In genomic region chr3:128993461-128994172, GRCh38 we compare ENCODE assay signal across 8 cellular contexts. TPM values are rescaled to one million over a fixed set of nuclear protein-coding genes. Genes with fewer than 3 reads are reported as not detected.
DNase-seq lines count a peak whose midpoint lies in the region; ATAC-seq lines count a peak whose summit lies in the region.

A gene with protein sequence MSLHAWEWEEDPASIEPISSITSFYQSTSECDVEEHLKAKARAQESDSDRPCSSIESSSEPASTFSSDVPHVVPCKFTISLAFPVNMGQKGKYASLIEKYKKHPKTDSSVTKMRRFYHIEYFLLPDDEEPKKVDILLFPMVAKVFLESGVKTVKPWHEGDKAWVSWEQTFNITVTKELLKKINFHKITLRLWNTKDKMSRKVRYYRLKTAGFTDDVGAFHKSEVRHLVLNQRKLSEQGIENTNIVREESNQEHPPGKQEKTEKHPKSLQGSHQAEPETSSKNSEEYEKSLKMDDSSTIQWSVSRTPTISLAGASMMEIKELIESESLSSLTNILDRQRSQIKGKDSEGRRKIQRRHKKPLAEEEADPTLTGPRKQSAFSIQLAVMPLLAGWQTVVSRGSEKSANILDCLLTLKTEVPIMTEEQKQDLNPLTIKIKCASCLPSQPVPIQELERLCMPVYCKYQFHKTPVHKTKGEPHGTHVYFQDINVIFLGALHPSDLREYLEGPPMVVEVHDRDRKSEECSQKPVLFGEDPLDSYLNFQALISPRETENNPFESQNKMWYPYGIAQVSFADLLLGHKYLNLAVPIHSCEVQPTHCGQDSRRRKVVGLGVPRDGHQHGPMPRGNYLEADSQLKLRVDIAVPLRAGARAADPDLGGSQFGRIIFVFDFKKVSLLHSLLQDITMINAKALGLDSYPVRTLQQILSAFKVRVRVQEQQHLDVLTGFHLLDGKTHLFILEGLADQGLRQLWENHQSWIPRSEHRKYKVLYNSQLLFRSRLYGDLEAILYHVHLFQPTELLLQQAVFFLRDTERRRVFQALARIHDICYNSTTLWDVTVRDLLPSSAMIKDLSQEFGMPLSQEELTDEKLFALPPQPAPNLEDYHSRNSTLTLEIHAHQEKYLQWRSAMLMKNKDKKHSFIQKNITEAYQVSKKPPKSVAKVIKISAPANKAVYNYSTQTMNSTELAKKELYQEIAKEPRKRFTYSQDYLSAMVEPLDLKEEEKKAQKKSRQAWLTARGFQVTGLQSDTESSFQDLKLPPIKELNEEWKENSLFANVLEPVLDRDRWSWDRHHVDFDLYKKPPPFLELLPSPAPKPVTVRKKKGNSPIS (minus strand): TSS chr3:128994076. CDS start chr3:128993304, 772 bp downstream.

- peak within 1 kb of the TSS; percentile 32 for H3K4me3 Mint-ChIP-seq in activated CD4-positive, alpha-beta memory T cell treated with anti-CD3 and anti-CD28 coated beads, Interleukin-2, amount 10 ng/mL, durations not matched to agents 7 days and 5 days
- peak within 1 kb of the TSS; percentile 80 for H3K4me3 Mint-ChIP-seq in memory B cell

- CTCF ChIA-PET in activated CD4-positive, alpha-beta memory T cell treated with anti-CD3 and anti-CD28 coated beads, Interleukin-2, amount 10 ng/mL, durations not matched to agents 7 days and 5 days (lab: Charles Lee) = interaction anchor here (1.0 to 3.6 kb wide), 8 partner anchors 10 to 261 kb away, joined by 3 to 37 read pairs (median 4); no protein-coding TSS in a partner anchor

- peak; percentile 63 for DNase-seq in NCI-H510A (lab: John Stamatoyannopoulos, UW)
- DNase-seq in activated CD4-positive, alpha-beta memory T cell treated with anti-CD3 and anti-CD28 coated beads, Interleukin-2, amount 10 ng/mL, durations not matched to agents 7 days and 5 days = peak; percentile 94
- DNase-seq in ecto neural progenitor cell (ENCODE audit: low spot score) = peak; percentile 94
- DNase-seq in memory B cell (ENCODE audit: low spot score in 2 of 2) = peak; percentile 87 to 91
- peak; percentile 80 to 87 (median 83) for DNase-seq in stimulated activated CD4-positive, alpha-beta T cell treated with anti-CD3 and anti-CD28 coated beads, TNF-alpha, amount 100 ng/mL, for 1 hour (ENCODE audit: low read depth in 3 of 3, low spot score in 1 of 3)
- DNase-seq in AML-193 (lab: John Stamatoyannopoulos, UW) = no peak

- H3K4me1 Mint-ChIP-seq in activated CD4-positive, alpha-beta memory T cell treated with anti-CD3 and anti-CD28 coated beads, Interleukin-2, amount 10 ng/mL, durations not matched to agents 7 days and 5 days = peaks cover 14% of the 10 kb centered on the region
- peaks cover 12% of the 10 kb centered on the region for H3K4me1 Mint-ChIP-seq in memory B cell

- peaks cover 13% of the 10 kb centered on the region for H3K27me3 Mint-ChIP-seq in activated CD4-positive, alpha-beta memory T cell treated with anti-CD3 and anti-CD28 coated beads, Interleukin-2, amount 10 ng/mL, durations not matched to agents 7 days and 5 days
- peaks cover 11% of the 10 kb centered on the region for H3K27me3 Mint-ChIP-seq in memory B cell

- peak; percentile 52 for ATAC-seq in GM18520 (IDR thresholded peaks at IDR 0.05; ENCODE audit: unreplicated experiment)
- ATAC-seq in HG03135 (IDR thresholded peaks at IDR 0.05; ENCODE audit: unreplicated experiment) = peak; percentile 96
- ATAC-seq in memory B cell (ENCODE audit: low read depth) = peak; percentile 95

- no peak within 1 kb of the TSS for H3K27ac Mint-ChIP-seq in activated CD4-positive, alpha-beta memory T cell treated with anti-CD3 and anti-CD28 coated beads, Interleukin-2, amount 10 ng/mL, durations not matched to agents 7 days and 5 days
- peak within 1 kb of the TSS; percentile 90 for H3K27ac Mint-ChIP-seq in memory B cell

- POLR2A ChIA-PET in activated CD4-positive, alpha-beta memory T cell treated with anti-CD3 and anti-CD28 coated beads, Interleukin-2, amount 10 ng/mL, durations not matched to agents 7 days and 5 days (lab: Charles Lee) = interaction anchor here (1.2 to 2.9 kb wide), 4 partner anchors 10 to 322 kb away, joined by 7 to 17 read pairs (median 10); a partner anchor contains a TSS

- no peaks in the 10 kb centered on the region for H3K36me3 Mint-ChIP-seq in activated CD4-positive, alpha-beta memory T cell treated with anti-CD3 and anti-CD28 coated beads, Interleukin-2, amount 10 ng/mL, durations not matched to agents 7 days and 5 days (ENCODE audit: low read depth)
- no peaks in the 10 kb centered on the region for H3K36me3 Mint-ChIP-seq in memory B cell

- H3K9me3 Mint-ChIP-seq in activated CD4-positive, alpha-beta memory T cell treated with anti-CD3 and anti-CD28 coated beads, Interleukin-2, amount 10 ng/mL, durations not matched to agents 7 days and 5 days = no peaks in the 10 kb centered on the region
- no peaks in the 10 kb centered on the region for H3K9me3 Mint-ChIP-seq in memory B cell

RNA-seq across cellular contexts. Expression of the gene that starts here (rescaled TPM):
- under 1 TPM in 1 of 2 experiments, not detected in 1; 0.15 TPM for total RNA-seq in activated CD4-positive, alpha-beta memory T cell treated with anti-CD3 and anti-CD28 coated beads, Interleukin-2, amount 10 ng/mL, durations not matched to agents 7 days and 5 days

Comparison
In these comparisons a context has a peak if more than half of its experiments do, and no peak if none do; other contexts are left out.
1. Peak in DNase-seq in activated CD4-positive, alpha-beta memory T cell treated with anti-CD3 and anti-CD28 coated beads, Interleukin-2, amount 10 ng/mL, durations not matched to agents 7 days and 5 days; RNA of the gene not detected or under 1 TPM.
2. DNase-seq: peak in NCI-H510A (single experiment), ecto neural progenitor cell (single experiment), memory B cell (2 of 2) and stimulated activated CD4-positive, alpha-beta T cell treated with anti-CD3 and anti-CD28 coated beads, TNF-alpha, amount 100 ng/mL, for 1 hour (3 of 3); none in AML-193 (0 of 2).
3. Peak in every context shown above with its lines, with median percentiles within 50 percentile points of each other: ATAC-seq.